Comparison of ENCODE assay signal across 17 cellular contexts in the genomic region with DNA sequence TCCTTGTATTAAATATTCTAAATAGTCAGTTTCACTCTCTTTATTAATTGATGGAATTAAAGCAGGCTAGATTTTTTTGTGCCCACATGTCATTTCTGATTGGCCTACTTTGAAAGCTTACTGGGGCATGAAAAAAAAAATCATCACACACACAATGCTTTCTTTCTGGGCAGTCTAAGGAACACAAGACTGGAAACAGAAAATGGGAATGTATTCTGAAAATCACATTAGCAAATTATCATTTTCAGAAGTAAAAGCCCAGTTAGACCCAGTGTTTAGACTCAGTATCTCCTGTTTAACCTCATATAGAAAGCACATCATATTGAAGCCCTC.
DNase-seq lines count a peak whose midpoint lies in the region; ATAC-seq and TF ChIP-seq lines count a peak whose summit lies in the region.
"Had no signal": no experiment of that assay in that cellular context is flagged by ENCODE, and none has a peak within 500 bp of the region (broad histone marks: within the 10 kb centered on the region; RNA-seq: fewer than 3 reads in every experiment).

No MANE protein-coding gene starts in this region.

- ATAC-seq in SK-N-SH treated with all-trans-retinoic acid at 6 μM for 48 hours (peak; percentile 75), gastrocnemius medialis (no peak)
- ATAC-seq: PC-3 had no signal

- H3K56ac ChIP-seq in mesendoderm (ENCODE audit: low read length): no peak overlapping the region

- peak overlapping the region; percentile 73 for H2BK120ac ChIP-seq in mesendoderm (ENCODE audit: low read depth, low read length)

- TF ChIP-seq CTCF in gastrocnemius medialis (IDR thresholded peaks at IDR 0.05 in 4 of 5, conservative IDR thresholded peaks at IDR 0.05 in 1 of 5) (no peak), vagina (IDR thresholded peaks at IDR 0.05) (no peak)

- H3K18ac ChIP-seq in mesendoderm (ENCODE audit: low read length): no peak overlapping the region

- in situ Hi-C loops in gastrocnemius medialis (cut with MboI; ENCODE audit: low sequenced_read_pairs in 4 of 4): no loop called here

- H3K9ac ChIP-seq in mesendoderm (ENCODE audit: low read length): no peak overlapping the region

- peak overlapping the region; percentile 57 for H2BK15ac ChIP-seq in mesendoderm (replicated peaks; ENCODE audit: low read depth)

- no peak overlapping the region for H3K4me2 ChIP-seq in mesendoderm (ENCODE audit: low read length)

- no peak overlapping the region for H2BK5ac ChIP-seq in mesendoderm (ENCODE audit: low read length)

- H3K4me3 ChIP-seq in mesendoderm (ENCODE audit: low read length): no peak overlapping the region
- H3K4me3 ChIP-seq in gastrocnemius medialis: no peak overlapping the region
- no peak overlapping the region for H3K4me3 ChIP-seq in vagina
- H3K4me3 ChIP-seq: SJSA1 had no signal

- no peak overlapping the region for H3K4ac ChIP-seq in mesendoderm (ENCODE audit: low read depth, low read length)

- H3K4me1 ChIP-seq in mesendoderm (ENCODE audit: control insufficient read depth, low read depth, low read length) (peaks cover 3% of the 10 kb centered on the region), gastrocnemius medialis (no peaks in the 10 kb centered on the region), vagina (no peaks in the 10 kb centered on the region)

- TF ChIP-seq POLR2A in gastrocnemius medialis (IDR thresholded peaks at IDR 0.05) (no peak), vagina (IDR thresholded peaks at IDR 0.05) (no peak)

- H4K8ac ChIP-seq in mesendoderm (ENCODE audit: low read depth, low read length): no peak overlapping the region

- no peak overlapping the region for H3K23ac ChIP-seq in mesendoderm (ENCODE audit: low read length)

- DNase-seq in mesendoderm (no peak), substantia nigra (lab: John Stamatoyannopoulos, UW) (no peak), gastrocnemius medialis (no peak), AML-193 (lab: John Stamatoyannopoulos, UW) (no peak), vagina (ENCODE audit: extremely low spot score in 2 of 2) (no peak), occipital lobe (lab: John Stamatoyannopoulos, UW) (no peak)
- DNase-seq: ACHN, COR-L47, HCEC 1CT, KBM-7, NCI-H1436, NCI-H2081, NCI-H82, PC-3 had no signal

- H3K27me3 ChIP-seq in mesendoderm (ENCODE audit: insufficient read depth, low read length, poor library complexity) (no peaks in the 10 kb centered on the region), gastrocnemius medialis (no peaks in the 10 kb centered on the region), vagina (no peaks in the 10 kb centered on the region)
- H3K27me3 ChIP-seq: SJSA1 had no signal

- H3K79me1 ChIP-seq in mesendoderm (ENCODE audit: low read length): no peaks in the 10 kb centered on the region

- no peaks in the 10 kb centered on the region for H3K36me3 ChIP-seq in mesendoderm (ENCODE audit: control insufficient read depth, insufficient read depth, low read length)
- no peaks in the 10 kb centered on the region for H3K36me3 ChIP-seq in gastrocnemius medialis
- no peaks in the 10 kb centered on the region for H3K36me3 ChIP-seq in vagina
- H3K36me3 ChIP-seq: SJSA1 had no signal

- H3K79me2 ChIP-seq in mesendoderm (ENCODE audit: control insufficient read depth, insufficient read depth, low read length): no peaks in the 10 kb centered on the region

- no peak overlapping the region for H2AK5ac ChIP-seq in mesendoderm (ENCODE audit: low read length)

- H3K9me3 ChIP-seq in gastrocnemius medialis (no peaks in the 10 kb centered on the region), vagina (no peaks in the 10 kb centered on the region)
- H3K9me3 ChIP-seq: SJSA1 had no signal

- H4K5ac ChIP-seq in mesendoderm (ENCODE audit: low read length): no peak overlapping the region

- H3K27ac ChIP-seq in cingulate gyrus (ENCODE audit: low read depth, low read length) (peak overlapping the region; percentile 73), mesendoderm (ENCODE audit: low read depth, low read length) (no peak overlapping the region), substantia nigra (ENCODE audit: low read depth, low read length, poor library complexity, severe bottlenecking) (peak overlapping the region; percentile 44), gastrocnemius medialis (no peak overlapping the region), vagina (no peak overlapping the region)
- H3K27ac ChIP-seq: SJSA1 had no signal

- intact Hi-C loops in gastrocnemius medialis (cut with DNase I; ENCODE audit: low total_unique reads) (no loop called here), vagina (cut with DNase I) (no loop called here)

TF ChIP-seq in SK-N-SH treated with all-trans-retinoic acid at 6 μM for 48 hours, 23 proteins besides CTCF, POLR2A, EP300 and RAD21:
- TF ChIP-seq SNAI2 (CRISPR knock-in tag; IDR thresholded peaks at IDR 0.05) (no peak), OSR1 (CRISPR knock-in tag; IDR thresholded peaks at IDR 0.05) (no peak), TOX (CRISPR knock-in tag; IDR thresholded peaks at IDR 0.05; ENCODE audit: borderline replicate concordance) (no peak; the same call in 1 of the 2 replicates), CSDC2 (CRISPR knock-in tag; IDR thresholded peaks at IDR 0.05) (no peak), ISL1 (CRISPR knock-in tag; IDR thresholded peaks at IDR 0.05) (no peak), ZNF70 (CRISPR knock-in tag; IDR thresholded peaks at IDR 0.05) (no peak), ZC3H10 (CRISPR knock-in tag; IDR thresholded peaks at IDR 0.05) (no peak), ARNTL (CRISPR knock-in tag; IDR thresholded peaks at IDR 0.05; ENCODE audit: borderline replicate concordance, low read depth) (no peak), ZFP30 (CRISPR knock-in tag; IDR thresholded peaks at IDR 0.05) (no peak), BACH2 (CRISPR knock-in tag; IDR thresholded peaks at IDR 0.05; ENCODE audit: borderline replicate concordance) (no peak), RARB (CRISPR knock-in tag; IDR thresholded peaks at IDR 0.05) (no peak), ESRRG (CRISPR knock-in tag; IDR thresholded peaks at IDR 0.05) (no peak), ZNF8 (CRISPR knock-in tag; IDR thresholded peaks at IDR 0.05) (no peak)
- TF ChIP-seq, protein P1, sequence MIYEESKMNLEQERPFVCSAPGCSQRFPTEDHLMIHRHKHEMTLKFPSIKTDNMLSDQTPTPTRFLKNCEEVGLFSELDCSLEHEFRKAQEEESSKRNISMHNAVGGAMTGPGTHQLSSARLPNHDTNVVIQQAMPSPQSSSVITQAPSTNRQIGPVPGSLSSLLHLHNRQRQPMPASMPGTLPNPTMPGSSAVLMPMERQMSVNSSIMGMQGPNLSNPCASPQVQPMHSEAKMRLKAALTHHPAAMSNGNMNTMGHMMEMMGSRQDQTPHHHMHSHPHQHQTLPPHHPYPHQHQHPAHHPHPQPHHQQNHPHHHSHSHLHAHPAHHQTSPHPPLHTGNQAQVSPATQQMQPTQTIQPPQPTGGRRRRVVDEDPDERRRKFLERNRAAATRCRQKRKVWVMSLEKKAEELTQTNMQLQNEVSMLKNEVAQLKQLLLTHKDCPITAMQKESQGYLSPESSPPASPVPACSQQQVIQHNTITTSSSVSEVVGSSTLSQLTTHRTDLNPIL (CRISPR knock-in tag; IDR thresholded peaks at IDR 0.05; ENCODE audit: low read depth): no peak

Comparison
In these comparisons a context has a peak if more than half of its experiments do, and no peak if none do; other contexts are left out.
1. H3K27ac ChIP-seq: peak in cingulate gyrus (single experiment) and substantia nigra (single experiment); none in mesendoderm (single experiment), gastrocnemius medialis (0 of 4) and vagina (single experiment).